Comparison of ENCODE assay signal across 8 cellular contexts in genomic region chr21:32612075-32612998, GRCh38. TPM values are rescaled to one million over a fixed set of nuclear protein-coding genes. Genes with fewer than 3 reads are reported as not detected.
A peak's percentile ranks its signal among the peaks of the same experiment; 100 is the strongest.
DNase-seq lines count a peak whose midpoint lies in the region; ATAC-seq and TF ChIP-seq lines count a peak whose summit lies in the region.

Gene CFAP298 (minus strand): TSS chr21:32612377. CDS start chr21:32612243, 134 bp downstream.

- H4K20me1 ChIP-seq in IMR-90 (ENCODE audit: insufficient read depth, low read length) (peaks cover 4% of the 10 kb centered on the region; the same call in 1 of the 2 replicates), PC-3 (ENCODE audit: low read length) (no peaks in the 10 kb centered on the region)

- peak; percentile 89 for DNase-seq in DMS 273 treated with DMSO at 0.1 percent for 48 hours (lab: John Stamatoyannopoulos, UW)
- DNase-seq in IMR-90: peak; percentile 95
- DNase-seq in PC-3: peak; percentile 89
- DNase-seq in activated T-cell treated with anti-CD3 and anti-CD28 coated beads, Interleukin-2, amount 50 U/mL, for 1 hour: peak; percentile 89
- peak; percentile 80 for DNase-seq in epithelial cell of proximal tubule (ENCODE audit: low read depth)
- peak; percentile 89 for DNase-seq in stimulated activated CD8-positive, alpha-beta memory T cell treated with anti-CD3 and anti-CD28 coated beads, Interleukin-4, amount 100 ng/mL, for 48 hours

- peak within 1 kb of the TSS; percentile 95 for H3K4ac ChIP-seq in IMR-90 (ENCODE audit: low read depth, low read length)

- no peaks in the 10 kb centered on the region for H3F3A ChIP-seq in PC-3 (ENCODE audit: low read length, unreplicated experiment)

- H3K4me1 ChIP-seq in IMR-90 (ENCODE audit: control insufficient read depth, insufficient read depth, low read length): peaks cover 2% of the 10 kb centered on the region; the same call in 1 of the 2 replicates
- peaks cover 5% of the 10 kb centered on the region; the same call in 1 of the 2 replicates for H3K4me1 ChIP-seq in PC-3 (ENCODE audit: insufficient read depth, low read length)
- H3K4me1 ChIP-seq in mucosa of rectum (ENCODE audit: control insufficient read depth in 2 of 2, insufficient read depth in 2 of 2, low read length in 2 of 2): peaks cover 6% of the 10 kb centered on the region in 2 donors

- in situ Hi-C loops in IMR-90 (cut with MboI; ENCODE audit: low sequenced_read_pairs): no loop called here

- H3K27me3 ChIP-seq in IMR-90 (ENCODE audit: control insufficient read depth, insufficient read depth, low read length) (no peaks in the 10 kb centered on the region), PC-3 (ENCODE audit: low read length) (no peaks in the 10 kb centered on the region), mucosa of rectum (ENCODE audit: control insufficient read depth in 2 of 2, insufficient read depth in 2 of 2, low read length in 2 of 2) (no peaks in the 10 kb centered on the region)

- H3K79me2 ChIP-seq in PC-3 (ENCODE audit: low read length): peaks cover 24% of the 10 kb centered on the region

- peak within 1 kb of the TSS; percentile 92 for H2BK120ac ChIP-seq in IMR-90 (ENCODE audit: low read depth, low read length)

- H3K14ac ChIP-seq in IMR-90 (replicated peaks; ENCODE audit: low read depth, low read length): peak within 1 kb of the TSS; percentile 96

- peak within 1 kb of the TSS; percentile 93 for H4K5ac ChIP-seq in IMR-90 (ENCODE audit: low read depth, low read length)

- H3K9me3 ChIP-seq in IMR-90 (ENCODE audit: control insufficient read depth, insufficient read depth, low read length): no peaks in the 10 kb centered on the region
- H3K9me3 ChIP-seq in PC-3 (ENCODE audit: low read length): no peaks in the 10 kb centered on the region
- H3K9me3 ChIP-seq in mucosa of rectum (ENCODE audit: control insufficient read depth in 2 of 2, low read length in 2 of 2): no peaks in the 10 kb centered on the region

- H3K9me1 ChIP-seq in IMR-90 (ENCODE audit: insufficient read depth, low read length): no peaks in the 10 kb centered on the region

- peak within 1 kb of the TSS; percentile 88 for H3K18ac ChIP-seq in IMR-90 (ENCODE audit: low read depth, low read length)

- H3K4me3 ChIP-seq in IMR-90 (ENCODE audit: insufficient read depth, low read depth, low read length) (peak within 1 kb of the TSS; percentile 80), PC-3 (ENCODE audit: low read length) (peak within 1 kb of the TSS; percentile 97), epithelial cell of proximal tubule (ENCODE audit: low read depth, low read length) (peak within 1 kb of the TSS; percentile 99), mucosa of rectum (ENCODE audit: low read length in 2 of 2) (peak within 1 kb of the TSS; percentile 94 to 99)

- peak within 1 kb of the TSS; percentile 90 for H3K23ac ChIP-seq in IMR-90 (ENCODE audit: low read depth, low read length)

- H3K9ac ChIP-seq in IMR-90 (ENCODE audit: low read depth, low read length) (peak within 1 kb of the TSS; percentile 85), PC-3 (ENCODE audit: low read length) (peak within 1 kb of the TSS; percentile 88), mucosa of rectum (ENCODE audit: low read depth in 1 of 2, low read length in 2 of 2) (peak within 1 kb of the TSS; percentile 67 to 84)

- H2BK5ac ChIP-seq in IMR-90 (ENCODE audit: low read depth, low read length, poor library complexity, severe bottlenecking): peak within 1 kb of the TSS; percentile 94

- intact Hi-C loops in IMR-90 (cut with micrococcal nuclease): loop anchor here (2.0 kb wide), 1 partner anchor 114 kb away; no protein-coding TSS in a partner anchor
- intact Hi-C loops in PC-3 (cut with micrococcal nuclease): no loop called here

- BruUV-seq in IMR-90 (replicated peaks; lab: Mats Ljungman, UMichigan) (no TSS peak), PC-3 (replicated peaks; lab: Mats Ljungman, UMichigan) (no TSS peak)

- H3K36me3 ChIP-seq in IMR-90 (ENCODE audit: control insufficient read depth, insufficient read depth, low read length): peaks cover 2% of the 10 kb centered on the region; the same call in 1 of the 2 replicates
- peaks cover 18% of the 10 kb centered on the region for H3K36me3 ChIP-seq in PC-3 (ENCODE audit: low read depth, low read length)
- peaks cover 8 to 19% of the 10 kb centered on the region in 2 donors for H3K36me3 ChIP-seq in mucosa of rectum (ENCODE audit: control insufficient read depth in 2 of 2, insufficient read depth in 2 of 2, low read length in 2 of 2)

- H3K4me2 ChIP-seq in IMR-90 (ENCODE audit: low read depth, low read length): peak within 1 kb of the TSS; percentile 93
- peak within 1 kb of the TSS; percentile 87 for H3K4me2 ChIP-seq in PC-3 (ENCODE audit: low read length)

- H2AFZ ChIP-seq in IMR-90 (replicated peaks; ENCODE audit: low read length, poor library complexity): peak within 1 kb of the TSS; percentile 100
- H2AFZ ChIP-seq in PC-3 (ENCODE audit: low read length): peak within 1 kb of the TSS; percentile 93

- WGBS in IMR-90 (ENCODE audit: extremely low coverage in 2 of 2, insufficient read length in 1 of 2), 2 experiments: 1% methylated on average over 38 of the region's 81 CpGs; no CpG with 5 or more reads in 1 of the 2 experiments

- peak within 1 kb of the TSS; percentile 97 for H4K91ac ChIP-seq in IMR-90 (ENCODE audit: insufficient read depth, low read depth, low read length)

- no peak for TF ChIP-seq RAD21 in IMR-90 (IDR thresholded peaks at IDR 0.05; ENCODE audit: low read length)

- H2AK9ac ChIP-seq in IMR-90 (replicated peaks; ENCODE audit: low read depth, low read length, poor library complexity): peak within 1 kb of the TSS; percentile 90

- POLR2A ChIA-PET in IMR-90 (lab: Charles Lee; ENCODE audit: unreplicated experiment) (no interaction called here), PC-3 (lab: Charles Lee; ENCODE audit: unreplicated experiment) (interaction anchor here (0.6 to 0.8 kb wide), 4 partner anchors 84 to 827 kb away, joined by 4 to 11 read pairs (median 8); partner anchors contain the start of genes PAXBP1 and SYNJ1)

- CTCF ChIA-PET in IMR-90 (lab: Yijun Ruan, JAX): interaction anchor here (4.3 kb wide), 1 partner anchor 11 kb away, joined by 26 read pairs; no protein-coding TSS in a partner anchor
- CTCF ChIA-PET in PC-3 (lab: Charles Lee): interaction anchor here (0.6 to 0.8 kb wide), 2 partner anchors 11 to 106 kb away, joined by 3 to 5 read pairs; no protein-coding TSS in a partner anchor

- peak within 1 kb of the TSS; percentile 96 for H3K56ac ChIP-seq in IMR-90 (ENCODE audit: extremely low read depth, insufficient read depth, low read length)

- peak within 1 kb of the TSS; percentile 83; the same call in 2 of the 3 replicates for H2BK15ac ChIP-seq in IMR-90 (ENCODE audit: low read depth, low read length)

- peak; percentile 94 for ATAC-seq in GM21528 (IDR thresholded peaks at IDR 0.05; ENCODE audit: low FRiP score, unreplicated experiment)
- ATAC-seq in IMR-90 (ENCODE audit: low read depth): peak; percentile 97
- ATAC-seq in PC-3: peak; percentile 89

- H3K27ac ChIP-seq in IMR-90 (ENCODE audit: insufficient read depth, low read length) (peak within 1 kb of the TSS; percentile 91), PC-3 (ENCODE audit: low read length) (peak within 1 kb of the TSS; percentile 88), mucosa of rectum (ENCODE audit: low read depth in 2 of 2, low read length in 2 of 2) (peak within 1 kb of the TSS; percentile 88 to 94)

- dilution Hi-C loops in IMR-90 (cut with HindIII; ENCODE audit: low sequenced_read_pairs, unreplicated experiment): no loop called here

- peak within 1 kb of the TSS; percentile 7; the same call in 1 of the 2 replicates for H2AK5ac ChIP-seq in IMR-90 (ENCODE audit: low read depth, low read length)

- H2BK20ac ChIP-seq in IMR-90 (ENCODE audit: low read depth, low read length): peak within 1 kb of the TSS; percentile 86

- H3K9me2 ChIP-seq in PC-3 (replicated peaks; ENCODE audit: low read length): no peaks in the 10 kb centered on the region

- peak; percentile 73 for TF ChIP-seq POLR2A in IMR-90 (IDR thresholded peaks at IDR 0.05; ENCODE audit: low read depth, low read length)

- H4K8ac ChIP-seq in IMR-90 (ENCODE audit: low read depth in 2 of 2, low read length in 2 of 2): peak within 1 kb of the TSS; percentile 61 to 96

- H3K79me1 ChIP-seq in IMR-90 (ENCODE audit: low read depth in 1 of 2, low read length in 2 of 2): peaks cover 16 to 18% of the 10 kb centered on the region in 2 experiments

- TF ChIP-seq CTCF in IMR-90 (conservative IDR thresholded peaks at IDR 0.05; ENCODE audit: low read depth, low read length): no peak
- TF ChIP-seq CTCF in PC-3 (conservative IDR thresholded peaks at IDR 0.05; ENCODE audit: low read depth, low read length): no peak
- no peak for TF ChIP-seq CTCF in epithelial cell of proximal tubule (conservative IDR thresholded peaks at IDR 0.05; ENCODE audit: low read depth, low read length)

TF ChIP-seq in IMR-90, 13 proteins besides CTCF, POLR2A, EP300 and RAD21:
- no peak for TF ChIP-seq CEBPB (IDR thresholded peaks at IDR 0.05; ENCODE audit: low read depth, low read length)
- TF ChIP-seq MAZ (IDR thresholded peaks at IDR 0.05; ENCODE audit: borderline replicate concordance, low read depth, low read length): peak; percentile 46; the same call in 1 of the 2 replicates
- no peak for TF ChIP-seq RCOR1 (IDR thresholded peaks at IDR 0.05; ENCODE audit: insufficient replicate concordance, low read length)
- TF ChIP-seq MXI1 (IDR thresholded peaks at IDR 0.05; ENCODE audit: borderline replicate concordance, low read depth, low read length): peak; percentile 79
- TF ChIP-seq ELK1 (IDR thresholded peaks at IDR 0.05; ENCODE audit: borderline replicate concordance, low read depth, low read length): 0 out of 2 replicates have a peak, but pooled peaks have one; percentile 47

RNA-seq across cellular contexts. Expression of gene CFAP298, which starts in this region (rescaled TPM):
- total RNA-seq in IMR-90 (2012; rRNA removed) (8.1 and 16.1 TPM in 2 replicates), PC-3 (2014; rRNA removed) (96.0 and 98.6 TPM in 2 replicates), epithelial cell of proximal tubule (61.3 and 70.5 TPM in 2 replicates)
- polyA plus RNA-seq in IMR-90 (2012; rRNA removed): 25.7 and 28.1 TPM in 2 replicates
- polyA plus RNA-seq in IMR-90 (2012; cell fraction: cytosol; rRNA removed): 18.2 and 22.3 TPM in 2 replicates
- 17.4 and 29.5 TPM in 2 replicates for polyA plus RNA-seq in IMR-90 (2012; cell fraction: nucleus; rRNA removed; ENCODE audit: low replicate concordance)

Comparison
In these comparisons a context has a peak if more than half of its experiments do, and no peak if none do; other contexts are left out.
1. Peak in every context shown above with its lines: DNase-seq, ATAC-seq, H3K4me3 ChIP-seq and H3K27ac ChIP-seq.